Comparison of ENCODE assay signal across 12 cellular contexts in the genomic region with DNA sequence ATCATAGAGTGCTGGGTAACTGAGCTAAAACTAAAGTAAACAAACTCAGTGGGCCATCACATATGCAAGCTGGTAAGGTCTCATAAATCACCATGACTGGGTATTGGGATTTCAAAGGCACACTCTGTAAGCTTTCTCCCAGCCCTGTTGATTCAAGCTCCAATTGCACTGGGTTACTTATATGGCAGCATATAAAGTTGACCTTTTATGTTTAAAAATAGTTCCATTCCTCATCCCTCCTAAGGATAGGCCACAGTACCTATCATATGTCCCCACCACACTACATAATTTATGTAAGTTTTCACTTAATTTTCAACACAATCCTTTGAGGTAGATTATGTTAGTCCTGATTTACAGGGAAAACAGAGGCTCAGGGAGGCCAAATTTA.
A peak's percentile ranks its signal among the peaks of the same experiment; 100 is the strongest.
DNase-seq lines count a peak whose midpoint lies in the region; ATAC-seq lines count a peak whose summit lies in the region.
"Had no signal": no experiment of that assay in that cellular context is flagged by ENCODE, and none has a peak within 500 bp of the region (broad histone marks: within the 10 kb centered on the region; RNA-seq: fewer than 3 reads in every experiment).

No MANE protein-coding gene starts in this region.

- H3K9ac ChIP-seq in SK-N-MC (ENCODE audit: insufficient read length) = no peak overlapping the region
- no peak overlapping the region for H3K9ac ChIP-seq in rectal smooth muscle tissue (ENCODE audit: low read length)

- DNase-seq in DMS79 (lab: John Stamatoyannopoulos, UW) (peak; percentile 3), NCI-H1436 treated with DMSO at 0.1 percent for 48 hours (lab: John Stamatoyannopoulos, UW) (peak; percentile 60), SK-N-MC (ENCODE audit: low read depth, low spot score) (no peak), RKO (ENCODE audit: low spot score) (no peak)
- DNase-seq: activated naive CD8-positive, alpha-beta T cell treated with anti-CD3 and anti-CD28 coated beads, Interleukin-2, amount 10 ng/mL, durations not matched to agents 7 days and 5 days; CD4-positive, CD25-positive, alpha-beta regulatory T cell; cortex of kidney; NCI-H526 treated with DMSO at 0.1 percent for 48 hours had no signal

- no peak for ATAC-seq in esophagus mucosa
- ATAC-seq in HG02759 (IDR thresholded peaks at IDR 0.05; ENCODE audit: unreplicated experiment) = no peak

- H3K4me3 ChIP-seq in SK-N-MC (no peak overlapping the region), rectal smooth muscle tissue (ENCODE audit: low read length) (no peak overlapping the region)
- H3K4me3 ChIP-seq: GM23338 had no signal

- no peaks in the 10 kb centered on the region for H3K9me3 ChIP-seq in SK-N-MC (ENCODE audit: low read depth, low read length)

- H3K27ac ChIP-seq in SK-N-MC = peak overlapping the region; percentile 39; the same call in 1 of the 2 replicates
- H3K27ac ChIP-seq in rectal smooth muscle tissue (ENCODE audit: low read depth, low read length) = peak overlapping the region; percentile 27

- no peaks in the 10 kb centered on the region for H3K27me3 ChIP-seq in rectal smooth muscle tissue (ENCODE audit: control insufficient read depth, insufficient read depth, low read length)

- peaks cover 18% of the 10 kb centered on the region for H3K4me1 ChIP-seq in rectal smooth muscle tissue (ENCODE audit: control insufficient read depth, insufficient read depth, low read length)

- H3K36me3 ChIP-seq in SK-N-MC (ENCODE audit: insufficient read depth, low read length) (peaks cover 22% of the 10 kb centered on the region), rectal smooth muscle tissue (ENCODE audit: control insufficient read depth, insufficient read depth, low read length) (peaks cover 4% of the 10 kb centered on the region)

Comparison
In these comparisons a context has a peak if more than half of its experiments do, and no peak if none do; other contexts are left out.
1. DNase-seq: peak in DMS79 (single experiment) and NCI-H1436 treated with DMSO at 0.1 percent for 48 hours (single experiment); none in SK-N-MC (single experiment) and RKO (single experiment).